Comparison of ENCODE assay signal across 8 cellular contexts in genomic region chr20:47972297-47972915, GRCh38.
DNase-seq lines count a peak whose midpoint lies in the region; ATAC-seq, FAIRE-seq and TF ChIP-seq lines count a peak whose summit lies in the region.
"Not testable (repeated sequence)": the region's sequence is repeated elsewhere in the genome, so short reads cannot be mapped to it uniquely, and the experiment has no call there.

No MANE protein-coding gene starts in this region.

- H4K20me1 ChIP-seq in PC-9 (ENCODE audit: insufficient read depth), result not testable (repeated sequence)

- peak; percentile 55 for DNase-seq in DMS153 treated with DMSO at 0.1 percent for 48 hours (lab: John Stamatoyannopoulos, UW; ENCODE audit: unreplicated experiment)
- DNase-seq in MG63, result peak; percentile 53
- peak; percentile 91 to 97 for DNase-seq in PC-9
- not testable (repeated sequence) for DNase-seq in bronchial epithelial cell (ENCODE audit: low read depth)
- DNase-seq in glutamatergic neuron, result peak; percentile 60
- peak in 1 of 6 donors; percentile 27 for DNase-seq in pancreas
- peak; percentile 75 for DNase-seq in urothelium cell line (ENCODE audit: low spot score)

- not testable (repeated sequence) for FAIRE-seq in bronchial epithelial cell (lab: Jason Lieb, UNC); pancreas (lab: Jason Lieb, UNC); urothelium cell line (lab: Jason Lieb, UNC)

- H3F3A ChIP-seq in PC-9 (ENCODE audit: insufficient read depth, low read depth), result peaks cover 52% of the 10 kb centered on the region

- H3K4me2 ChIP-seq in PC-9, result peak overlapping the region; percentile 100

- ATAC-seq in pancreas, result peak; percentile 64 to 82 (median 74)

- peak overlapping the region; percentile 100 for H3K27ac ChIP-seq in PC-9
- peak overlapping the region; percentile 3 to 50 for H3K27ac ChIP-seq in liver (ENCODE audit: low read depth in 1 of 2, low read length in 2 of 2)
- peak overlapping the region in 2 of 4 donors; percentile 22 to 27 for H3K27ac ChIP-seq in pancreas

- intact Hi-C loops in PC-9 (cut with micrococcal nuclease; ENCODE audit: unreplicated experiment), result loop anchor here (1.0 to 5.0 kb wide), 12 partner anchors 12 to 648 kb away; no protein-coding TSS in a partner anchor
- intact Hi-C loops in pancreas (cut with DNase I), result not testable (repeated sequence)

- H3K9me3 ChIP-seq in MG63; PC-9 (ENCODE audit: insufficient read depth, low read depth); liver (ENCODE audit: control insufficient read depth in 4 of 4, low read length in 3 of 4); pancreas: not testable (repeated sequence)

- H3K27me3 Mint-ChIP-seq in glutamatergic neuron (ENCODE audit: unreplicated experiment), result peaks cover 18% of the 10 kb centered on the region

- TF ChIP-seq RAD21 in liver (IDR thresholded peaks at IDR 0.05), result peak; percentile 21 to 22

- not testable (repeated sequence) for H3K27me3 ChIP-seq in MG63; PC-9 (ENCODE audit: insufficient read depth, low read depth); bronchial epithelial cell (ENCODE audit: control insufficient read depth, insufficient read depth, low read length); liver (ENCODE audit: control insufficient read depth in 4 of 4, insufficient read depth in 4 of 4, low read length in 3 of 4); pancreas

- CTCF ChIA-PET in PC-9 (lab: Charles Lee), result interaction anchor here (0.6 to 1.9 kb wide), 6 partner anchors 12 to 614 kb away, joined by 3 to 20 read pairs (median 4); no protein-coding TSS in a partner anchor

- 0 out of 2 replicates have a peak overlapping the region, but pooled peaks have one; percentile 19 for H2AFZ ChIP-seq in PC-9

- H3K9me2 ChIP-seq in PC-9 (ENCODE audit: insufficient read depth), result not testable (repeated sequence)

- not testable (repeated sequence) for BruUV-seq in PC-9 (replicated peaks; lab: Mats Ljungman, UMichigan)

- H3K4me1 Mint-ChIP-seq in glutamatergic neuron (ENCODE audit: low read depth, unreplicated experiment), result peaks cover 24% of the 10 kb centered on the region

- peak; percentile 58 for TF ChIP-seq CTCF in PC-9 (conservative IDR thresholded peaks at IDR 0.05)
- peak; percentile 32 for TF ChIP-seq CTCF in bronchial epithelial cell (IDR thresholded peaks at IDR 0.05; ENCODE audit: insufficient read depth, low read length, severe bottlenecking)
- TF ChIP-seq CTCF in glutamatergic neuron (IDR thresholded peaks at IDR 0.05; ENCODE audit: partially characterized antibody, unreplicated experiment), result peak; percentile 13
- not testable (repeated sequence) for TF ChIP-seq CTCF in liver (IDR thresholded peaks at IDR 0.05; ENCODE audit: low read depth, low read length, missing input control)
- peak in 1 of 4 donors; percentile 7 for TF ChIP-seq CTCF in pancreas (IDR thresholded peaks at IDR 0.05)

- H3K4me1 ChIP-seq in PC-9 (replicated peaks; ENCODE audit: insufficient read depth), result peaks cover 60% of the 10 kb centered on the region
- H3K4me1 ChIP-seq in liver (ENCODE audit: control insufficient read depth in 4 of 4, insufficient read depth in 4 of 4, low read length in 3 of 4); pancreas: not testable (repeated sequence)

- POLR2A ChIA-PET in PC-9 (lab: Charles Lee; ENCODE audit: unreplicated experiment), result interaction anchor here (0.6 to 1.0 kb wide), 11 partner anchors 12 to 323 kb away, joined by 3 to 24 read pairs (median 5); no protein-coding TSS in a partner anchor

- H3K9me3 Mint-ChIP-seq in glutamatergic neuron (ENCODE audit: unreplicated experiment), result not testable (repeated sequence)

- WGBS in liver, result 35% methylated on average over 26 of the region's 26 CpGs
- WGBS in pancreas, 2 donors, result 23 to 26% methylated on average over 26 of the region's 26 CpGs

- not testable (repeated sequence) for H3K9ac ChIP-seq in liver (ENCODE audit: low read depth in 1 of 2, low read length in 2 of 2)

- not testable (repeated sequence) for H3K36me3 Mint-ChIP-seq in glutamatergic neuron (ENCODE audit: unreplicated experiment)

- H3K27ac Mint-ChIP-seq in glutamatergic neuron (ENCODE audit: unreplicated experiment), result not testable (repeated sequence)

- not testable (repeated sequence) for H3K4me3 ChIP-seq in MG63; bronchial epithelial cell (ENCODE audit: low read depth, low read length); liver (ENCODE audit: low read depth in 1 of 3, low read length in 3 of 3); pancreas
- H3K4me3 ChIP-seq in PC-9, result peak overlapping the region; percentile 68

- H3K4me3 Mint-ChIP-seq in glutamatergic neuron (ENCODE audit: unreplicated experiment), result not testable (repeated sequence)

- peaks cover 23% of the 10 kb centered on the region for H3K79me2 ChIP-seq in PC-9 (ENCODE audit: low read depth)

- H3K36me3 ChIP-seq in MG63; PC-9 (ENCODE audit: low read depth); bronchial epithelial cell (ENCODE audit: control insufficient read depth, insufficient read depth, low read length); liver (ENCODE audit: control insufficient read depth in 4 of 4, insufficient read depth in 3 of 4, low read depth in 1 of 4, low read length in 3 of 4); pancreas: not testable (repeated sequence)

TF ChIP-seq in liver, 16 proteins besides CTCF, POLR2A, EP300 and RAD21:
- peak; percentile 96 for TF ChIP-seq NR2F2 (IDR thresholded peaks at IDR 0.05)
